ENCODE assay signal across 14 cellular contexts in the genomic region with DNA sequence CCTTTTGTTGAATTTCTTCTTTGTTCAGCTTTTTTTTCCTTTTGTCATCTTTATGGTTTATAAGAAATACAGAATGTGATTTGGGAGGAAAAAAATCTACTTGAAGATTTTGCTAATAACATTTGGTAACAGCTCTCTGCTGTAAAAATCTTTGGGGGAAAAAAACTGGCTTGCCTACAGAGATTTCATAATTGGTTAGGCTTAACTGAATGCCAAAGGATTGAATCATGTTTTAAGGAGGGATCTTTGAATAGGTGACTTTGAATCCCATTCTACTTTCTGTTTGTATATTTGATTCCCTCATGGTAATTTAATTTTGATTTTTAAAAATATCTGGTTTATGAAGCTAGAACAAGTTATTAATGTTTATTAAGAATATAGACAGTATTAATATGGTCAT. TPM values are rescaled to one million over a fixed set of nuclear protein-coding genes. Genes with fewer than 3 reads are reported as not detected.
DNase-seq lines count a peak whose midpoint lies in the region; TF ChIP-seq lines count a peak whose summit lies in the region.
"Had no signal": no experiment of that assay in that cellular context is flagged by ENCODE, and none has a peak within 500 bp of the region (broad histone marks: within the 10 kb centered on the region; RNA-seq: fewer than 3 reads in every experiment).

No MANE protein-coding gene starts in this region.

- no peaks in the 10 kb centered on the region for H4K20me1 ChIP-seq in OCI-LY1 (ENCODE audit: insufficient read depth, low read length)

- no peak for TF ChIP-seq CTCF in OCI-LY1 (IDR thresholded peaks at IDR 0.05; ENCODE audit: low read length)
- TF ChIP-seq CTCF in endodermal cell (conservative IDR thresholded peaks at IDR 0.05): no peak
- no peak for TF ChIP-seq CTCF in osteocyte (IDR thresholded peaks at IDR 0.05)

- H3F3A ChIP-seq in OCI-LY1 (ENCODE audit: insufficient read depth, low read length): no peaks in the 10 kb centered on the region

- H3K27me3 ChIP-seq in OCI-LY1 (ENCODE audit: insufficient read depth, low read length): no peaks in the 10 kb centered on the region
- no peaks in the 10 kb centered on the region for H3K27me3 ChIP-seq in endodermal cell (ENCODE audit: control insufficient read depth, insufficient read depth, low read length, poor library complexity, severe bottlenecking)

- 0 out of 2 replicates have a peak overlapping the region, but pooled peaks have one; percentile 5 for H3K4me2 ChIP-seq in OCI-LY1 (ENCODE audit: low read length)

- H3K36me3 ChIP-seq in OCI-LY1 (ENCODE audit: insufficient read depth, low read length) (peaks cover 46% of the 10 kb centered on the region), endodermal cell (ENCODE audit: control insufficient read depth, insufficient read depth, low read length) (peaks cover 30% of the 10 kb centered on the region)

- H3K4me1 Mint-ChIP-seq in T-helper 1 cell treated with Interleukin-12 subunit alpha and Interleukin-12 subunit beta and Interleukin-4 antibody, amounts not matched to agents 30 μg/mL and 1 μg/mL, for 36 hours (ENCODE audit: low read depth): peaks cover 31% of the 10 kb centered on the region
- H3K4me1 Mint-ChIP-seq in endodermal cell (peaks cover 18% of the 10 kb centered on the region), osteocyte (ENCODE audit: unreplicated experiment) (peaks cover 31% of the 10 kb centered on the region)

- no peak overlapping the region for H2AFZ ChIP-seq in OCI-LY1 (ENCODE audit: low read length)

- no peaks in the 10 kb centered on the region for H3K9me2 ChIP-seq in OCI-LY1 (ENCODE audit: low read depth, low read length)

- no peak overlapping the region for H3K4me3 ChIP-seq in OCI-LY1 (ENCODE audit: low read depth, low read length, poor library complexity, severe bottlenecking)
- H3K4me3 ChIP-seq in endodermal cell (ENCODE audit: low read length): no peak overlapping the region

- H3K27ac ChIP-seq in OCI-LY1 (ENCODE audit: low read depth, low read length, poor library complexity, severe bottlenecking) (no peak overlapping the region), endodermal cell (ENCODE audit: low read depth, low read length) (no peak overlapping the region)

- peak overlapping the region; percentile 41 for H3K4me3 Mint-ChIP-seq in T-helper 1 cell treated with Interleukin-12 subunit alpha and Interleukin-12 subunit beta and Interleukin-4 antibody, amounts not matched to agents 30 μg/mL and 1 μg/mL, for 36 hours
- no peak overlapping the region for H3K4me3 Mint-ChIP-seq in endodermal cell
- H3K4me3 Mint-ChIP-seq in osteocyte (ENCODE audit: unreplicated experiment): peak overlapping the region; percentile 26
- H3K4me3 Mint-ChIP-seq: memory B cell had no signal

- H3K9ac ChIP-seq in OCI-LY1 (ENCODE audit: low read length) (no peak overlapping the region), endodermal cell (ENCODE audit: extremely low read depth, low read length, poor library complexity, severe bottlenecking) (no peak overlapping the region)

- no peaks in the 10 kb centered on the region for H3K27me3 Mint-ChIP-seq in T-helper 1 cell treated with Interleukin-12 subunit alpha and Interleukin-12 subunit beta and Interleukin-4 antibody, amounts not matched to agents 30 μg/mL and 1 μg/mL, for 36 hours (ENCODE audit: low read depth)
- H3K27me3 Mint-ChIP-seq in endodermal cell (ENCODE audit: insufficient read depth): no peaks in the 10 kb centered on the region
- H3K27me3 Mint-ChIP-seq in osteocyte (ENCODE audit: unreplicated experiment): no peaks in the 10 kb centered on the region
- H3K27me3 Mint-ChIP-seq: memory B cell had no signal

- peaks cover 46% of the 10 kb centered on the region for H3K79me2 ChIP-seq in OCI-LY1 (ENCODE audit: insufficient read depth, low read length)

- H3K9me3 ChIP-seq in OCI-LY1 (ENCODE audit: low read length) (no peaks in the 10 kb centered on the region), endodermal cell (ENCODE audit: control insufficient read depth, low read length) (no peaks in the 10 kb centered on the region)

- DNase-seq in T-helper 1 cell (no peak), endodermal cell (no peak), osteocyte (ENCODE audit: extremely low spot score, unreplicated experiment) (no peak), germinal center (ENCODE audit: low spot score) (no peak), NCI-H1436 (lab: John Stamatoyannopoulos, UW) (no peak), NCI-H1930 (lab: John Stamatoyannopoulos, UW) (no peak)
- DNase-seq: activated effector memory CD4-positive, alpha-beta T cell treated with anti-CD3 and anti-CD28 coated beads, Interleukin-2, amount 50 U/mL, for 16 hours; KBM-7; NCI-H526; stimulated activated naive CD4-positive, alpha-beta T cell; T1000 had no signal

- H3K27ac Mint-ChIP-seq in T-helper 1 cell treated with Interleukin-12 subunit alpha and Interleukin-12 subunit beta and Interleukin-4 antibody, amounts not matched to agents 30 μg/mL and 1 μg/mL, for 36 hours: no peak overlapping the region
- peak overlapping the region; percentile 42 for H3K27ac Mint-ChIP-seq in endodermal cell
- peak overlapping the region; percentile 58 for H3K27ac Mint-ChIP-seq in osteocyte (ENCODE audit: unreplicated experiment)
- H3K27ac Mint-ChIP-seq: memory B cell had no signal

- no peaks in the 10 kb centered on the region for H3K9me3 Mint-ChIP-seq in T-helper 1 cell treated with Interleukin-12 subunit alpha and Interleukin-12 subunit beta and Interleukin-4 antibody, amounts not matched to agents 30 μg/mL and 1 μg/mL, for 36 hours
- no peaks in the 10 kb centered on the region for H3K9me3 Mint-ChIP-seq in endodermal cell
- no peaks in the 10 kb centered on the region for H3K9me3 Mint-ChIP-seq in osteocyte (ENCODE audit: unreplicated experiment)
- H3K9me3 Mint-ChIP-seq: memory B cell had no signal

- H3K4me1 ChIP-seq in OCI-LY1 (ENCODE audit: insufficient read depth, low read length, severe bottlenecking): peaks cover 31% of the 10 kb centered on the region
- H3K4me1 ChIP-seq in endodermal cell (ENCODE audit: control insufficient read depth, insufficient read depth, low read length): no peaks in the 10 kb centered on the region

- H3K36me3 Mint-ChIP-seq in T-helper 1 cell treated with Interleukin-12 subunit alpha and Interleukin-12 subunit beta and Interleukin-4 antibody, amounts not matched to agents 30 μg/mL and 1 μg/mL, for 36 hours (ENCODE audit: low read depth): peaks cover 14% of the 10 kb centered on the region
- H3K36me3 Mint-ChIP-seq in endodermal cell (ENCODE audit: low read depth) (peaks cover 45% of the 10 kb centered on the region), osteocyte (ENCODE audit: unreplicated experiment) (peaks cover 20% of the 10 kb centered on the region)

RNA-seq across cellular contexts. Expression of gene BTF3L4, which starts 3.2 kb away (rescaled TPM):
- total RNA-seq in endodermal cell (10 to 100 TPM; 77.6 to 95.1 TPM), osteocyte (61.0 and 65.1 TPM in 2 replicates)
- polyA plus RNA-seq in endodermal cell (2013, experiment 1 of 2): 125 TPM
- 113 TPM for polyA plus RNA-seq in endodermal cell (2013, experiment 2 of 2)

RNA-seq across cellular contexts. Expression of gene TXNDC12, which starts 4.3 kb away (rescaled TPM):
- total RNA-seq in endodermal cell (10 to 100 TPM; 77.2 to 99.6 TPM), osteocyte (46.6 and 49.8 TPM in 2 replicates)
- 74.0 TPM for polyA plus RNA-seq in endodermal cell (2013, experiment 1 of 2)
- 65.5 TPM for polyA plus RNA-seq in endodermal cell (2013, experiment 2 of 2)

RNA-seq across cellular contexts. Expression of gene KTI12, which starts 25.7 kb away (rescaled TPM):
- 1 to 10 TPM; 7.3 to 9.2 TPM for total RNA-seq in endodermal cell
- polyA plus RNA-seq in endodermal cell (2013, experiment 1 of 2): 5.7 TPM
- polyA plus RNA-seq in endodermal cell (2013, experiment 2 of 2): 5.3 TPM
- 9.5 and 9.9 TPM in 2 replicates for total RNA-seq in osteocyte
